In the genomic region with DNA sequence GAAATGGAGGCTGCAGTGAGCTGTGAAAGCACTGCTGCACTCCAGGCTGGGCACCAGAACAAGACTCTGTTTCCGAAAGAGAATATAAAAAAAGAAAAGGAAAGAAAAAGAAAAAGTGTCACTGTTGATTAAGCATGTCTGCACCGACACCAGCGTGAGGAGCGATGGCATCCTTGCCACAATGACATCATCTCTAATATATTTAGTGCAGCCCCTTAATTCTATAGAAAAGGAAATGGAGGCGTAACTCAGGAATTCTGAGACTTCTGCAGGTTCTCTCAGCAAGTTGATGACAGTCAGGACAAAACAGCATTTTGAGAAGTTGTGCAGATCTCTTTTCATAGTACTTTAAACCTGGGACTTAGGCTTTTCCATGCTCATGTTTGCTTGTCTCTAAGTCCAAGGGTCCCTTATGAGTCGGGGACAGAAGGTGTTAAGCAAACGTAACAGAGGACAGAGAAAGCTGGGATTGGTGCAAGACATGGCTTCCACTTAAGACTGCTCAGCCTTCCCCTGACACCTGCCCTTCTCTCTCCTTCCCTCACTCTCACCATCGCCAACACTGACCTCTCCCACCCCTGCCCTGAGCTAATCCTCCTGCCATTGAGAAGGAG, we compare ENCODE assay signal across 18 cellular contexts. TPM values are rescaled to one million over a fixed set of nuclear protein-coding genes. Genes with fewer than 3 reads are reported as not detected.
DNase-seq lines count a peak whose midpoint lies in the region; TF ChIP-seq lines count a peak whose summit lies in the region.
"Had no signal": no experiment of that assay in that cellular context is flagged by ENCODE, and none has a peak within 500 bp of the region (broad histone marks: within the 10 kb centered on the region; RNA-seq: fewer than 3 reads in every experiment).

No MANE protein-coding gene starts in this region.

- H3K9me3 Mint-ChIP-seq in chondrocyte (ENCODE audit: low read depth), result no peaks in the 10 kb centered on the region
- no peaks in the 10 kb centered on the region for H3K9me3 Mint-ChIP-seq in activated CD4-positive, alpha-beta memory T cell treated with anti-CD3 and anti-CD28 coated beads for 36 hours
- H3K9me3 Mint-ChIP-seq: HFFc6 had no signal

- H3K79me2 ChIP-seq in neural cell (replicated peaks; ENCODE audit: insufficient read depth, low read length), result no peaks in the 10 kb centered on the region

- no peak overlapping the region for H3K27ac ChIP-seq in A673 (ENCODE audit: low read depth, low read length, poor library complexity, severe bottlenecking)
- peak overlapping the region; percentile 87 for H3K27ac ChIP-seq in neural cell (ENCODE audit: low read length)
- H3K27ac ChIP-seq: Peyer's patch had no signal

- no peak overlapping the region for H3K9ac ChIP-seq in neural cell (ENCODE audit: low read length)

- CTCF ChIA-PET in A673 (lab: Charles Lee), result no interaction called here
- CTCF ChIA-PET in activated CD4-positive, alpha-beta memory T cell treated with anti-CD3 and anti-CD28 coated beads for 36 hours (lab: Charles Lee), result no interaction called here

- peaks cover 62% of the 10 kb centered on the region for H3K4me1 Mint-ChIP-seq in chondrocyte (ENCODE audit: low read depth)
- no peaks in the 10 kb centered on the region for H3K4me1 Mint-ChIP-seq in activated CD4-positive, alpha-beta memory T cell treated with anti-CD3 and anti-CD28 coated beads for 36 hours (ENCODE audit: low read depth)
- H3K4me1 Mint-ChIP-seq: CD14-positive monocyte had no signal

- no peak for TF ChIP-seq CTCF in A673 (conservative IDR thresholded peaks at IDR 0.05; ENCODE audit: low read depth, low read length)
- TF ChIP-seq CTCF in chondrocyte (IDR thresholded peaks at IDR 0.05), result no peak
- TF ChIP-seq CTCF in neural cell (IDR thresholded peaks at IDR 0.05; ENCODE audit: poor library complexity, severe bottlenecking), result no peak

- no peaks in the 10 kb centered on the region for H4K20me1 ChIP-seq in neural cell (ENCODE audit: insufficient read depth)

- no peaks in the 10 kb centered on the region for H3K27me3 Mint-ChIP-seq in chondrocyte (ENCODE audit: low read depth)
- H3K27me3 Mint-ChIP-seq in activated CD4-positive, alpha-beta memory T cell treated with anti-CD3 and anti-CD28 coated beads for 36 hours, result no peaks in the 10 kb centered on the region

- no peaks in the 10 kb centered on the region for H3K36me3 Mint-ChIP-seq in chondrocyte (ENCODE audit: low read depth)
- H3K36me3 Mint-ChIP-seq in activated CD4-positive, alpha-beta memory T cell treated with anti-CD3 and anti-CD28 coated beads for 36 hours, result no peaks in the 10 kb centered on the region
- H3K36me3 Mint-ChIP-seq: CD14-positive monocyte had no signal

- no peaks in the 10 kb centered on the region for H3K4me1 ChIP-seq in A673 (ENCODE audit: insufficient read depth, low read length, poor library complexity, severe bottlenecking)
- H3K4me1 ChIP-seq: Peyer's patch had no signal

- peak overlapping the region; percentile 62 for H3K27ac Mint-ChIP-seq in chondrocyte (ENCODE audit: unreplicated experiment)
- no peak overlapping the region for H3K27ac Mint-ChIP-seq in activated CD4-positive, alpha-beta memory T cell treated with anti-CD3 and anti-CD28 coated beads for 36 hours
- H3K27ac Mint-ChIP-seq: HFFc6 had no signal

- TF ChIP-seq RAD21 in Ishikawa (IDR thresholded peaks at IDR 0.05; ENCODE audit: low read depth), result no peak
- no peak for TF ChIP-seq RAD21 in neural cell (conservative IDR thresholded peaks at IDR 0.05)

- no peaks in the 10 kb centered on the region for H3K36me3 ChIP-seq in A673 (ENCODE audit: insufficient read depth, low read length, poor library complexity, severe bottlenecking)
- no peaks in the 10 kb centered on the region for H3K36me3 ChIP-seq in neural cell (ENCODE audit: insufficient read depth, low read length)
- H3K36me3 ChIP-seq: Peyer's patch had no signal

- no peaks in the 10 kb centered on the region for H3K27me3 ChIP-seq in A673 (replicated peaks; ENCODE audit: insufficient read depth, low read depth, low read length, poor library complexity)
- H3K27me3 ChIP-seq in neural cell (ENCODE audit: insufficient read depth, low read depth, low read length), result no peaks in the 10 kb centered on the region
- H3K27me3 ChIP-seq: Peyer's patch had no signal

- no peaks in the 10 kb centered on the region for H3K9me3 ChIP-seq in A673 (ENCODE audit: low read depth, low read length, poor library complexity, severe bottlenecking)
- no peaks in the 10 kb centered on the region for H3K9me3 ChIP-seq in neural cell (ENCODE audit: low read length)
- H3K9me3 ChIP-seq: A549, Peyer's patch had no signal

- TF ChIP-seq EP300 in Ishikawa (IDR thresholded peaks at IDR 0.05; ENCODE audit: borderline replicate concordance) (no peak; the same call in 1 of the 2 replicates), neural cell (conservative IDR thresholded peaks at IDR 0.05; ENCODE audit: poor library complexity, severe bottlenecking) (no peak)

- intact Hi-C loops in A673 (cut with micrococcal nuclease; ENCODE audit: unreplicated experiment), result no loop called here
- intact Hi-C loops in activated CD4-positive, alpha-beta memory T cell treated with anti-CD3 and anti-CD28 coated beads for 36 hours (cut with micrococcal nuclease), result no loop called here

- BruUV-seq in A673 (replicated peaks; lab: Mats Ljungman, UMichigan), result no TSS peak

- H3K9me2 ChIP-seq in neural cell (ENCODE audit: insufficient read depth, low read length), result no peaks in the 10 kb centered on the region

- H3K4me2 ChIP-seq in neural cell (ENCODE audit: low read length), result no peak overlapping the region
- H3K4me2 ChIP-seq: A549 had no signal

- H2AFZ ChIP-seq in neural cell (ENCODE audit: low read depth, low read length), result no peak overlapping the region

- no peak overlapping the region for H3K4me3 ChIP-seq in A673 (ENCODE audit: low read depth, low read length, poor library complexity, severe bottlenecking)
- no peak overlapping the region for H3K4me3 ChIP-seq in neural cell (ENCODE audit: low read length)
- H3K4me3 ChIP-seq: A549, Peyer's patch had no signal

- DNase-seq in A673 (ENCODE audit: low spot score) (peak; percentile 33), chondrocyte (ENCODE audit: low spot score) (no peak), COLO668 (lab: John Stamatoyannopoulos, UW; ENCODE audit: unreplicated experiment) (no peak), SKM-1 (lab: John Stamatoyannopoulos, UW; ENCODE audit: unreplicated experiment) (no peak), NCI-H748 (lab: John Stamatoyannopoulos, UW; ENCODE audit: unreplicated experiment) (no peak)
- DNase-seq in activated CD4-positive, alpha-beta memory T cell treated with anti-CD3 and anti-CD28 coated beads for 36 hours, result no peak
- DNase-seq: DMS79, GOT3, HFFc6, Karpas-422, NCI-H1105 treated with DMSO at 0.1 percent for 48 hours, NCI-H187, Peyer's patch, SHP77 treated with DMSO at 0.1 percent for 48 hours had no signal

- H3F3A ChIP-seq in neural cell (ENCODE audit: insufficient read depth, low read length, poor library complexity, severe bottlenecking), result no peaks in the 10 kb centered on the region

- POLR2A ChIA-PET in A673 (lab: Charles Lee; ENCODE audit: low non-redundant PET), result no interaction called here
- POLR2A ChIA-PET in activated CD4-positive, alpha-beta memory T cell treated with anti-CD3 and anti-CD28 coated beads for 36 hours (lab: Charles Lee), result no interaction called here

- H3K4me3 Mint-ChIP-seq in chondrocyte (ENCODE audit: unreplicated experiment), result no peak overlapping the region
- no peak overlapping the region for H3K4me3 Mint-ChIP-seq in activated CD4-positive, alpha-beta memory T cell treated with anti-CD3 and anti-CD28 coated beads for 36 hours
- H3K4me3 Mint-ChIP-seq: CD14-positive monocyte, HFFc6 had no signal

TF ChIP-seq in neural cell, 6 proteins besides CTCF, POLR2A, EP300 and RAD21:
- TF ChIP-seq EZH2 (IDR thresholded peaks at IDR 0.05; ENCODE audit: borderline replicate concordance, insufficient read depth, low read length, poor library complexity, severe bottlenecking), result no peak
- no peak for TF ChIP-seq SMC3 (conservative IDR thresholded peaks at IDR 0.05; ENCODE audit: poor library complexity)
- no peak for TF ChIP-seq MXI1 (conservative IDR thresholded peaks at IDR 0.05; ENCODE audit: poor library complexity, severe bottlenecking)
- TF ChIP-seq TAF1 (IDR thresholded peaks at IDR 0.05; ENCODE audit: low read depth), result no peak
- TF ChIP-seq, protein P1, sequence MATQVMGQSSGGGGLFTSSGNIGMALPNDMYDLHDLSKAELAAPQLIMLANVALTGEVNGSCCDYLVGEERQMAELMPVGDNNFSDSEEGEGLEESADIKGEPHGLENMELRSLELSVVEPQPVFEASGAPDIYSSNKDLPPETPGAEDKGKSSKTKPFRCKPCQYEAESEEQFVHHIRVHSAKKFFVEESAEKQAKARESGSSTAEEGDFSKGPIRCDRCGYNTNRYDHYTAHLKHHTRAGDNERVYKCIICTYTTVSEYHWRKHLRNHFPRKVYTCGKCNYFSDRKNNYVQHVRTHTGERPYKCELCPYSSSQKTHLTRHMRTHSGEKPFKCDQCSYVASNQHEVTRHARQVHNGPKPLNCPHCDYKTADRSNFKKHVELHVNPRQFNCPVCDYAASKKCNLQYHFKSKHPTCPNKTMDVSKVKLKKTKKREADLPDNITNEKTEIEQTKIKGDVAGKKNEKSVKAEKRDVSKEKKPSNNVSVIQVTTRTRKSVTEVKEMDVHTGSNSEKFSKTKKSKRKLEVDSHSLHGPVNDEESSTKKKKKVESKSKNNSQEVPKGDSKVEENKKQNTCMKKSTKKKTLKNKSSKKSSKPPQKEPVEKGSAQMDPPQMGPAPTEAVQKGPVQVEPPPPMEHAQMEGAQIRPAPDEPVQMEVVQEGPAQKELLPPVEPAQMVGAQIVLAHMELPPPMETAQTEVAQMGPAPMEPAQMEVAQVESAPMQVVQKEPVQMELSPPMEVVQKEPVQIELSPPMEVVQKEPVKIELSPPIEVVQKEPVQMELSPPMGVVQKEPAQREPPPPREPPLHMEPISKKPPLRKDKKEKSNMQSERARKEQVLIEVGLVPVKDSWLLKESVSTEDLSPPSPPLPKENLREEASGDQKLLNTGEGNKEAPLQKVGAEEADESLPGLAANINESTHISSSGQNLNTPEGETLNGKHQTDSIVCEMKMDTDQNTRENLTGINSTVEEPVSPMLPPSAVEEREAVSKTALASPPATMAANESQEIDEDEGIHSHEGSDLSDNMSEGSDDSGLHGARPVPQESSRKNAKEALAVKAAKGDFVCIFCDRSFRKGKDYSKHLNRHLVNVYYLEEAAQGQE (IDR thresholded peaks at IDR 0.05; ENCODE audit: borderline replicate concordance), result no peak
- TF ChIP-seq POLR2AphosphoS5 (IDR thresholded peaks at IDR 0.05), result no peak

RNA-seq across cellular contexts. Expression of a gene that starts 16.9 kb away (rescaled TPM):
- total RNA-seq in A673 (2021) (not detected in 2 replicates), chondrocyte (74.6 to 283 TPM (median 261 TPM) in 3 replicates)
- 0.98 TPM in 1 of 2 replicates, not detected in the other for polyA plus RNA-seq in neural cell
- not detected in 2 replicates for polyA minus RNA-seq in neural cell
- not detected for total RNA-seq in activated CD4-positive, alpha-beta memory T cell treated with anti-CD3 and anti-CD28 coated beads for 36 hours
- total RNA-seq: Peyer's patch had no signal
- polyA plus RNA-seq: CD14-positive monocyte had no signal

Comparison
In these comparisons a context has a peak if more than half of its experiments do, and no peak if none do; other contexts are left out.
1. RNA of a gene that starts 16.9 kb away (total RNA-seq): 74.6 to 283 TPM in chondrocyte; not detected in A673 and not detected in activated CD4-positive, alpha-beta memory T cell treated with anti-CD3 and anti-CD28 coated beads for 36 hours; every median in the first group is over 10 times any median in the second.